ENCODE assay signal across 9 cellular contexts in genomic region chr19:12983561-12984142, GRCh38. TPM values are rescaled to one million over a fixed set of nuclear protein-coding genes. Genes with fewer than 3 reads are reported as not detected.
DNase-seq lines count a peak whose midpoint lies in the region; ATAC-seq and TF ChIP-seq lines count a peak whose summit lies in the region.
"Had no signal": no experiment of that assay in that cellular context is flagged by ENCODE, and none has a peak within 500 bp of the region (broad histone marks: within the 10 kb centered on the region; RNA-seq: fewer than 3 reads in every experiment).

No MANE protein-coding gene starts in this region.

- peaks cover 8% of the 10 kb centered on the region for H3K27me3 Mint-ChIP-seq in nephron progenitor cell (ENCODE audit: low read depth, poor library complexity)
- H3K27me3 Mint-ChIP-seq in stimulated activated naive B cell treated with anti-CD40 and anti-IgM and Interleukin-4, amounts not matched to agents 10 μg/mL and 1 μg/mL and 100 μg/mL, for 72 hours = peaks cover 5 to 6% of the 10 kb centered on the region in 2 donors

- no peaks in the 10 kb centered on the region for H3K9me3 Mint-ChIP-seq in nephron progenitor cell
- no peaks in the 10 kb centered on the region for H3K9me3 Mint-ChIP-seq in stimulated activated naive B cell treated with anti-CD40 and anti-IgM and Interleukin-4, amounts not matched to agents 10 μg/mL and 1 μg/mL and 100 μg/mL, for 72 hours
- H3K9me3 Mint-ChIP-seq: dendritic cell treated with granulocyte-macrophage colony-stimulating factor and Interleukin-4, amounts not matched to agents 40 ng/mL and 50 ng/mL, for 4 days had no signal

- no peak overlapping the region for H3K27ac Mint-ChIP-seq in nephron progenitor cell
- H3K27ac Mint-ChIP-seq in stimulated activated naive B cell treated with anti-CD40 and anti-IgM and Interleukin-4, amounts not matched to agents 10 μg/mL and 1 μg/mL and 100 μg/mL, for 72 hours = no peak overlapping the region
- H3K27ac Mint-ChIP-seq: dendritic cell treated with granulocyte-macrophage colony-stimulating factor and Interleukin-4, amounts not matched to agents 40 ng/mL and 50 ng/mL, for 4 days had no signal

- H3K4me3 Mint-ChIP-seq in nephron progenitor cell = no peak overlapping the region
- no peak overlapping the region for H3K4me3 Mint-ChIP-seq in stimulated activated naive B cell treated with anti-CD40 and anti-IgM and Interleukin-4, amounts not matched to agents 10 μg/mL and 1 μg/mL and 100 μg/mL, for 72 hours
- H3K4me3 Mint-ChIP-seq: dendritic cell treated with granulocyte-macrophage colony-stimulating factor and Interleukin-4, amounts not matched to agents 40 ng/mL and 50 ng/mL, for 4 days had no signal

- peak; percentile 69 for TF ChIP-seq CTCF in nephron progenitor cell (IDR thresholded peaks at IDR 0.05)

- peak; percentile 49 for DNase-seq in DMS114 treated with DMSO at 0.1 percent for 48 hours (lab: John Stamatoyannopoulos, UW; ENCODE audit: unreplicated experiment)
- DNase-seq in HPDE6-E6E7 (ENCODE audit: extremely low spot score) = peak; percentile 66
- DNase-seq in activated T-cell treated with anti-CD3 and anti-CD28 coated beads, Interleukin-2, amount 50 U/mL, for 48 hours = peak; percentile 92
- DNase-seq in fibroblast of peridontal ligament (ENCODE audit: extremely low read depth) = peak; percentile 68
- DNase-seq in nephron progenitor cell = peak; percentile 83
- peak; percentile 70 for DNase-seq in stimulated activated naive B cell treated with anti-CD40 and anti-IgM and Interleukin-4, amounts not matched to agents 10 μg/mL and 1 μg/mL and 100 μg/mL, for 72 hours

- peak; percentile 67 to 79 for ATAC-seq in stimulated activated naive B cell treated with anti-CD40 and anti-IgM and Interleukin-4, amounts not matched to agents 10 μg/mL and 1 μg/mL and 100 μg/mL, for 72 hours (replicated peaks)
- ATAC-seq in HG02623 (IDR thresholded peaks at IDR 0.05; ENCODE audit: unreplicated experiment) = no peak

- H3K4me1 Mint-ChIP-seq in nephron progenitor cell = no peaks in the 10 kb centered on the region
- peaks cover 6 to 9% of the 10 kb centered on the region in 2 donors for H3K4me1 Mint-ChIP-seq in stimulated activated naive B cell treated with anti-CD40 and anti-IgM and Interleukin-4, amounts not matched to agents 10 μg/mL and 1 μg/mL and 100 μg/mL, for 72 hours

- H3K36me3 Mint-ChIP-seq in nephron progenitor cell (ENCODE audit: low read depth) = no peaks in the 10 kb centered on the region
- H3K36me3 Mint-ChIP-seq in stimulated activated naive B cell treated with anti-CD40 and anti-IgM and Interleukin-4, amounts not matched to agents 10 μg/mL and 1 μg/mL and 100 μg/mL, for 72 hours = no peaks in the 10 kb centered on the region

TF ChIP-seq in PFSK-1, 5 proteins besides CTCF, POLR2A, EP300 and RAD21:
- TF ChIP-seq REST (IDR thresholded peaks at IDR 0.05; ENCODE audit: insufficient read depth in 1 of 2, low read depth in 2 of 2, low read length in 2 of 2) (no peak), POLR2AphosphoS5 (IDR thresholded peaks at IDR 0.05; ENCODE audit: low read depth, low read length) (no peak), SIN3A (IDR thresholded peaks at IDR 0.05; ENCODE audit: borderline replicate concordance, insufficient read depth, low read length) (no peak), FOXP2 (optimal IDR thresholded peaks at IDR 0.05; ENCODE audit: borderline replicate concordance, extremely low read depth, extremely low read length, insufficient read depth) (peak; percentile 96), TAF1 (IDR thresholded peaks at IDR 0.05; ENCODE audit: borderline replicate concordance, insufficient read depth, low read length) (no peak)
TF ChIP-seq in PFSK-1: peak in this region for 1.

RNA-seq across cellular contexts. Expression of gene NFIX, which starts 11.6 kb away (rescaled TPM):
- polyA plus RNA-seq in PFSK-1 (2012; ENCODE audit: insufficient read length, low read depth) = 22.2 TPM

RNA-seq across cellular contexts. Expression of gene DAND5, which starts 14.3 kb away (rescaled TPM):
- 0.20 TPM for polyA plus RNA-seq in PFSK-1 (2012; ENCODE audit: insufficient read length, low read depth)

RNA-seq across cellular contexts. Expression of gene GADD45GIP1, which starts 26.6 kb away (rescaled TPM):
- 100 TPM for polyA plus RNA-seq in PFSK-1 (2012; ENCODE audit: insufficient read length, low read depth)

RNA-seq across cellular contexts. Expression of gene RAD23A, which starts 38.0 kb away (rescaled TPM):
- 302 TPM for polyA plus RNA-seq in PFSK-1 (2012; ENCODE audit: insufficient read length, low read depth)

RNA-seq across cellular contexts. Expression of gene CALR, which starts 45.2 kb away (rescaled TPM):
- 885 TPM for polyA plus RNA-seq in PFSK-1 (2012; ENCODE audit: insufficient read length, low read depth)
